16 cellular contexts compared by ENCODE assay signal in the genomic region with DNA sequence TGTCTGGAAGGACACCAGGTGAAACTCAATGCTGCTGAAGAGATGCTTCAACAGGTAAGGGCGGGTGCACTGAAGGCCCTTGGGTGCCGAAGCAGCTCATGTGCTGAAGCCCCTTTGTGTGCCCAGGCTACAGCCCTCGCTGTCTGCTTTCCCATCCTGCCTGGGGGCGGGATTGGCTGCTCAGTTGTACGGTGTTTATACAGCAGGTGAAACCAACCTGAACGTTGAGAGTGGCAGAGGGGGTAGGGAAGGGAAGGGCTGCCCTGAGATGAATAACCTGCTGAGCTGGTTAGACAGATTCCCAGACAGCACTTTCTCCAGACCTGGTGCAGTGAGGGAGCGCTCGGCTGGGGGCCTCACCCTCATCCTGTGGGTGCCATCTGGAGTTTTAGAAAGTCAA.
DNase-seq lines count a peak whose midpoint lies in the region; ATAC-seq and TF ChIP-seq lines count a peak whose summit lies in the region.
"Had no signal": no experiment of that assay in that cellular context is flagged by ENCODE, and none has a peak within 500 bp of the region (broad histone marks: within the 10 kb centered on the region; RNA-seq: fewer than 3 reads in every experiment).

No MANE protein-coding gene starts in this region.

- intact Hi-C loops in body of pancreas (cut with DNase I) = no loop called here

- peak overlapping the region; percentile 36 for H3K27ac Mint-ChIP-seq in memory B cell
- H3K27ac Mint-ChIP-seq: IgD-negative memory B cell had no signal

- H3K4me3 Mint-ChIP-seq in memory B cell = no peak overlapping the region
- H3K4me3 Mint-ChIP-seq: IgD-negative memory B cell had no signal

- H3K4me3 ChIP-seq in body of pancreas = no peak overlapping the region
- H3K4me3 ChIP-seq in urinary bladder (ENCODE audit: low read depth, low read length) = no peak overlapping the region

- H3K9me3 Mint-ChIP-seq in memory B cell = no peaks in the 10 kb centered on the region
- H3K9me3 Mint-ChIP-seq: IgD-negative memory B cell had no signal

- no peaks in the 10 kb centered on the region for H3K9me3 ChIP-seq in body of pancreas

- no peaks in the 10 kb centered on the region for H3K27me3 ChIP-seq in body of pancreas

- H3K4me1 ChIP-seq in body of pancreas = peaks cover 50% of the 10 kb centered on the region
- no peaks in the 10 kb centered on the region for H3K4me1 ChIP-seq in urinary bladder (ENCODE audit: insufficient read depth)

- TF ChIP-seq CTCF in body of pancreas (IDR thresholded peaks at IDR 0.05) = no peak

- 11 to 13% methylated on average over 7 to 8 of the region's 8 CpGs for WGBS in body of pancreas, 2 donors
- WGBS in urinary bladder = 74% methylated on average over 8 of the region's 8 CpGs

- TF ChIP-seq POLR2A in body of pancreas (IDR thresholded peaks at IDR 0.05) = peak in 2 of 3 donors; percentile 38 to 58

- H3K27me3 Mint-ChIP-seq in memory B cell = no peaks in the 10 kb centered on the region
- H3K27me3 Mint-ChIP-seq: IgD-negative memory B cell had no signal

- peak; percentile 91 for ATAC-seq in body of pancreas
- ATAC-seq in memory B cell (ENCODE audit: low read depth) = no peak

- H3K36me3 ChIP-seq in body of pancreas (replicated peaks in 1 of 2; ENCODE audit: insufficient read depth in 1 of 2, low read depth in 2 of 2) = no peaks in the 10 kb centered on the region
- H3K36me3 ChIP-seq in urinary bladder (ENCODE audit: insufficient read depth) = no peaks in the 10 kb centered on the region

- H3K36me3 Mint-ChIP-seq in memory B cell = peaks cover 27% of the 10 kb centered on the region

- H3K4me1 Mint-ChIP-seq in memory B cell = peaks cover 4% of the 10 kb centered on the region

- DNase-seq in NCI-H2171 treated with DMSO at 0.1 percent for 48 hours (lab: John Stamatoyannopoulos, UW) (peak; percentile 65), NCI-H2171 (lab: John Stamatoyannopoulos, UW) (no peak), body of pancreas (peak; percentile 74 to 86 (median 84)), memory B cell (ENCODE audit: low spot score in 2 of 2) (no peak), GF-D8 (lab: John Stamatoyannopoulos, UW) (no peak), caudate nucleus (lab: John Stamatoyannopoulos, UW) (no peak), NCI-H1092 (lab: John Stamatoyannopoulos, UW) (no peak)
- DNase-seq: activated CD8-positive, alpha-beta memory T cell treated with anti-CD3 and anti-CD28 coated beads, Interleukin-2, amount 50 U/mL, for 4 hours; anterior cingulate cortex; effector memory CD4-positive, alpha-beta T cell; head of caudate nucleus; midbrain; retina; SHP77 had no signal

- peak overlapping the region; percentile 57 to 84 (median 78) for H3K27ac ChIP-seq in body of pancreas
- H3K27ac ChIP-seq in urinary bladder (ENCODE audit: low read depth) = peak overlapping the region; percentile 13
- no peak overlapping the region for H3K27ac ChIP-seq in caudate nucleus (ENCODE audit: low read depth, low read length)

Comparison
In these comparisons a context has a peak if more than half of its experiments do, and no peak if none do; other contexts are left out.
1. DNase-seq: peak in NCI-H2171 treated with DMSO at 0.1 percent for 48 hours (single experiment) and body of pancreas (4 of 4); none in NCI-H2171 (single experiment), memory B cell (0 of 2), GF-D8 (single experiment), caudate nucleus (0 of 61) and NCI-H1092 (single experiment).